Comparison of ENCODE assay signal across 20 cellular contexts in the genomic region with DNA sequence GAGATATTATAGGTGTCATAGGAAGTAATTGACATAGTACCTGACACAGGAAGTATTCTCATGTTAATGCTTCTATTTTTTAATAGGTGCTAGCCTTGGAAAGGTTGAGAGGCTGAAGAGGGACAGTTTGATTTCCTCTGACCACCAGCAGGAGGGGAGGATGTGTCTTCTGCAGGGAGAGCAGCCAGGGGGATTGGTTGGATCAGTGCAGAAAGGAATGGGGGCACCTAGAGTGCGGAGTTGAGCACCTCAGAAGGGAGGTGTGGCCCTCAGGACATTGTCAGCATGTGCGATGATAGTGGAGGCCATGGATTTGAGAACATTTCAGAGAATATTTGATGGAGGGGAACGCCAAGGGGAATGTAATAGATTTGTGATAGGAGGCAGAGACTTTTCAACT. TPM values are rescaled to one million over a fixed set of nuclear protein-coding genes. Genes with fewer than 3 reads are reported as not detected.
DNase-seq lines count a peak whose midpoint lies in the region; ATAC-seq and TF ChIP-seq lines count a peak whose summit lies in the region.
"Had no signal": no experiment of that assay in that cellular context is flagged by ENCODE, and none has a peak within 500 bp of the region (broad histone marks: within the 10 kb centered on the region; RNA-seq: fewer than 3 reads in every experiment).

No MANE protein-coding gene starts in this region.

- TF ChIP-seq EP300 in SK-N-SH (IDR thresholded peaks at IDR 0.05; ENCODE audit: borderline replicate concordance in 1 of 2, low read depth in 1 of 2, low read length in 1 of 2): no peak

- H3K9me3 Mint-ChIP-seq in T-cell: no peaks in the 10 kb centered on the region
- no peaks in the 10 kb centered on the region for H3K9me3 Mint-ChIP-seq in naive thymus-derived CD8-positive, alpha-beta T cell
- H3K9me3 Mint-ChIP-seq: nephron had no signal

- no peak for TF ChIP-seq CTCF in SK-N-SH (IDR thresholded peaks at IDR 0.05)
- peak; percentile 21 for TF ChIP-seq CTCF in choroid plexus epithelial cell (conservative IDR thresholded peaks at IDR 0.05; ENCODE audit: low read depth, low read length)
- TF ChIP-seq CTCF in adrenal gland (IDR thresholded peaks at IDR 0.05): no peak

- H3K4me1 ChIP-seq in SK-N-SH (ENCODE audit: control insufficient read depth in 1 of 2, insufficient read depth in 2 of 2, low read depth in 1 of 2, low read length in 1 of 2): peaks cover 21 to 61% of the 10 kb centered on the region in 2 experiments
- H3K4me1 ChIP-seq in adrenal gland (replicated peaks in 1 of 2): peaks cover 17 to 74% of the 10 kb centered on the region in 2 donors
- H3K4me1 ChIP-seq in GM23248 (ENCODE audit: insufficient read depth): peaks cover 82% of the 10 kb centered on the region

- in situ Hi-C loops in GM23248 (cut with MboI): no loop called here

- intact Hi-C loops in adrenal gland (cut with DNase I): no loop called here

- peaks cover 79 to 98% (median 89%) of the 10 kb centered on the region in 3 donors for H3K4me1 Mint-ChIP-seq in T-cell
- peaks cover 34 to 93% (median 89%) of the 10 kb centered on the region in 4 donors for H3K4me1 Mint-ChIP-seq in naive thymus-derived CD8-positive, alpha-beta T cell

- peak overlapping the region; percentile 17; the same call in 1 of the 2 replicates for H3K4me2 ChIP-seq in SK-N-SH
- H3K4me2 ChIP-seq in GM23248 (ENCODE audit: unreplicated experiment): no peak overlapping the region

- ATAC-seq in SK-N-SH treated with all-trans-retinoic acid at 6 μM for 48 hours (no peak; the same call in 2 of the 3 replicates), T-cell (replicated peaks in 1 of 4) (peak in 1 of 4 experiments; percentile 17)
- ATAC-seq in naive thymus-derived CD8-positive, alpha-beta T cell: peak in 1 of 2 donors; percentile 22
- ATAC-seq: left colon, right cardiac atrium had no signal

- no peak for DNase-seq in SK-N-SH
- DNase-seq in T-cell: no peak
- DNase-seq in choroid plexus epithelial cell (ENCODE audit: low read depth): no peak
- DNase-seq in naive thymus-derived CD8-positive, alpha-beta T cell: no peak
- no peak for DNase-seq in DMS114 treated with DMSO at 0.1 percent for 48 hours (lab: John Stamatoyannopoulos, UW; ENCODE audit: unreplicated experiment)
- no peak for DNase-seq in adrenal gland
- no peak for DNase-seq in GM23248
- DNase-seq: activated gamma-delta T cell treated with Interleukin-2 at 50 U/mL for 16 hours, cerebellar nuclear complex, COR-L47, left colon, MG63, NCI-H2029 treated with DMSO at 0.1 percent for 48 hours, NCI-H524 treated with DMSO at 0.1 percent for 48 hours, right cardiac atrium, T-helper 9 cell, transverse colon had no signal

- H3F3A ChIP-seq in SK-N-SH (replicated peaks; ENCODE audit: insufficient read depth) (peaks cover 34% of the 10 kb centered on the region), GM23248 (ENCODE audit: insufficient read depth) (peaks cover 85% of the 10 kb centered on the region)

- peaks cover 100% of the 10 kb centered on the region for H4K20me1 ChIP-seq in SK-N-SH (ENCODE audit: insufficient read depth)
- H4K20me1 ChIP-seq in GM23248 (ENCODE audit: insufficient read depth): peaks cover 57% of the 10 kb centered on the region

- H3K79me2 ChIP-seq in SK-N-SH (ENCODE audit: insufficient read depth): peaks cover 99% of the 10 kb centered on the region
- peaks cover 97% of the 10 kb centered on the region for H3K79me2 ChIP-seq in GM23248 (ENCODE audit: insufficient read depth)

- H3K9me2 ChIP-seq in SK-N-SH: no peaks in the 10 kb centered on the region
- no peaks in the 10 kb centered on the region for H3K9me2 ChIP-seq in GM23248 (ENCODE audit: insufficient read depth)

- H3K27ac ChIP-seq in SK-N-SH (ENCODE audit: low read depth in 2 of 2, low read length in 1 of 2): peak overlapping the region in 1 of 2 experiments; percentile 24; a peak in 1 of 4 replicates
- H3K27ac ChIP-seq in adrenal gland: no peak overlapping the region
- H3K27ac ChIP-seq in GM23248: no peak overlapping the region
- H3K27ac ChIP-seq: 22Rv1, transverse colon had no signal

- TF ChIP-seq POLR2A in adrenal gland (IDR thresholded peaks at IDR 0.05): no peak

- no peaks in the 10 kb centered on the region for H3K27me3 ChIP-seq in SK-N-SH (ENCODE audit: insufficient read depth)
- H3K27me3 ChIP-seq in adrenal gland: no peaks in the 10 kb centered on the region
- H3K27me3 ChIP-seq in GM23248 (replicated peaks; ENCODE audit: insufficient read depth): no peaks in the 10 kb centered on the region
- H3K27me3 ChIP-seq: MG63, transverse colon had no signal

- POLR2A ChIA-PET in SK-N-SH (lab: Yijun Ruan, JAX): interaction anchor here (1.2 kb wide), 1 partner anchor 23 kb away, joined by 3 read pairs; the partner anchor contains the start of gene HAPSTR1
- POLR2A ChIA-PET in T-cell (lab: Charles Lee): interaction anchor here in 1 of 2 donors (1.8 kb wide), 1 partner anchor 13 kb away, joined by 12 read pairs; no protein-coding TSS in a partner anchor
- POLR2A ChIA-PET in naive thymus-derived CD8-positive, alpha-beta T cell (lab: Charles Lee): interaction anchor here (1.0 kb wide), 1 partner anchor 24 kb away, joined by 3 read pairs; no protein-coding TSS in a partner anchor

- H3K36me3 ChIP-seq in SK-N-SH (replicated peaks in 1 of 2; ENCODE audit: control insufficient read depth in 1 of 2, insufficient read depth in 2 of 2, low read length in 1 of 2) (peaks cover 52 to 54% of the 10 kb centered on the region in 2 experiments), adrenal gland (replicated peaks in 1 of 2) (peaks cover 0 to 27% of the 10 kb centered on the region in 2 donors), GM23248 (ENCODE audit: low read depth) (peaks cover 31% of the 10 kb centered on the region)

- H3K9ac ChIP-seq in SK-N-SH: no peak overlapping the region
- no peak overlapping the region for H3K9ac ChIP-seq in GM23248

- 95% methylated on average over 3 of the region's 3 CpGs for WGBS in SK-N-SH (ENCODE audit: low lambda C conversion rate)
- 92 to 96% (median 95%) methylated on average over 3 of the region's 3 CpGs for WGBS in adrenal gland, 4 donors
- WGBS in GM23248 (ENCODE audit: low coverage in 1 of 2, low lambda C conversion rate in 2 of 2, missing lambda C conversion rate in 2 of 2), 2 experiments: 100% methylated on average over 3 of the region's 3 CpGs

- no peak for TF ChIP-seq RAD21 in SK-N-SH (IDR thresholded peaks at IDR 0.05; ENCODE audit: low read length)

- peak overlapping the region in 1 of 3 donors; percentile 63 for H3K4me3 Mint-ChIP-seq in T-cell
- H3K4me3 Mint-ChIP-seq in naive thymus-derived CD8-positive, alpha-beta T cell: peak overlapping the region in 7 of 10 donors; percentile 26 to 71 (median 55)
- H3K4me3 Mint-ChIP-seq: nephron had no signal

- H3K27ac Mint-ChIP-seq in T-cell: peak overlapping the region; percentile 63 to 82
- H3K27ac Mint-ChIP-seq in naive thymus-derived CD8-positive, alpha-beta T cell: peak overlapping the region; percentile 44 to 93 (median 85)

- H3K27me3 Mint-ChIP-seq in T-cell: no peaks in the 10 kb centered on the region
- no peaks in the 10 kb centered on the region for H3K27me3 Mint-ChIP-seq in naive thymus-derived CD8-positive, alpha-beta T cell

- H3K36me3 Mint-ChIP-seq in T-cell: peaks cover 54% of the 10 kb centered on the region
- peaks cover 5 to 89% (median 17%) of the 10 kb centered on the region in 3 donors for H3K36me3 Mint-ChIP-seq in naive thymus-derived CD8-positive, alpha-beta T cell

- H3K9me3 ChIP-seq in SK-N-SH: no peaks in the 10 kb centered on the region
- H3K9me3 ChIP-seq in adrenal gland (replicated peaks in 1 of 3): no peaks in the 10 kb centered on the region
- H3K9me3 ChIP-seq in GM23248 (ENCODE audit: low read depth): no peaks in the 10 kb centered on the region
- H3K9me3 ChIP-seq: MG63, transverse colon had no signal

- H3K4me3 ChIP-seq in SK-N-SH (ENCODE audit: low read depth in 2 of 2, low read length in 1 of 2): no peak overlapping the region
- H3K4me3 ChIP-seq in choroid plexus epithelial cell (ENCODE audit: low read depth, low read length): no peak overlapping the region
- H3K4me3 ChIP-seq in adrenal gland: no peak overlapping the region
- H3K4me3 ChIP-seq in GM23248: no peak overlapping the region
- H3K4me3 ChIP-seq: MG63, transverse colon had no signal

- CTCF ChIA-PET in SK-N-SH (lab: Yijun Ruan, JAX) (interaction anchor here (1.2 to 1.3 kb wide), 2 partner anchors 11 to 24 kb away, joined by 3 to 4 read pairs; no protein-coding TSS in a partner anchor), T-cell (lab: Charles Lee) (no interaction called here)

- no peak overlapping the region for H2AFZ ChIP-seq in SK-N-SH (ENCODE audit: low read depth)
- no peak overlapping the region for H2AFZ ChIP-seq in GM23248

TF ChIP-seq in SK-N-SH, 30 proteins besides CTCF, POLR2A, EP300 and RAD21:
- TF ChIP-seq GABPA (IDR thresholded peaks at IDR 0.05; ENCODE audit: low read depth): no peak
- no peak for TF ChIP-seq MEF2A (IDR thresholded peaks at IDR 0.05; ENCODE audit: borderline replicate concordance, low read depth)

TF ChIP-seq in SK-N-SH treated with all-trans-retinoic acid at 6 μM for 48 hours, 23 proteins besides CTCF, POLR2A, EP300 and RAD21 (continues in another document):
- TF ChIP-seq TOX (CRISPR knock-in tag; IDR thresholded peaks at IDR 0.05; ENCODE audit: borderline replicate concordance): no peak

RNA-seq across cellular contexts. Expression of gene HAPSTR1, which starts 23.4 kb away (rescaled TPM):
- polyA plus RNA-seq in SK-N-SH (2012; rRNA removed) (7.0 and 8.6 TPM in 2 replicates), adrenal gland (10 to 100 TPM in 1 of 3 donors, 1 to 10 TPM in 2; 5.8 to 36.8 (median 9.4) TPM), GM23248 (2016; fragmentation: Nextera tagmentation; extraction: Ambion mirVana) (11.7 and 12.0 TPM in 2 replicates)
- polyA plus RNA-seq in SK-N-SH (2012; cell fraction: cytosol; rRNA removed): 9.4 and 11.4 TPM in 2 replicates
- 10.2 and 13.8 TPM in 2 replicates for polyA plus RNA-seq in SK-N-SH (2012; cell fraction: nucleus; rRNA removed)
- total RNA-seq in T-cell (100 to 1,000 TPM in 2 of 5 donors, 10 to 100 TPM in 3; 79.3 to 123 (median 87.1) TPM), adrenal gland (10 to 100 TPM; 37.4 to 93.2 (median 69.3) TPM)
- 100 to 1,000 TPM in 1 of 2 experiments, 10 to 100 TPM in 1; 94.1 to 102 TPM for total RNA-seq in naive thymus-derived CD8-positive, alpha-beta T cell
- polyA plus RNA-seq in naive thymus-derived CD8-positive, alpha-beta T cell: 10 to 100 TPM in 2 of 3 donors, 1 to 10 TPM in 1; 9.9 to 16.5 (median 10.6) TPM
- 79.2 and 85.5 TPM in 2 replicates for total RNA-seq in GM23248 (2014; rRNA removed; shearing (Covaris generic))
